In genomic region chr19:38263696-38264485, GRCh38 we compare ENCODE assay signal across 2 cellular contexts.
TF ChIP-seq lines count a peak whose summit lies in the region.

No MANE protein-coding gene starts in this region.

TF ChIP-seq in GM23338, 12 proteins besides CTCF, POLR2A, EP300 and RAD21:
- TF ChIP-seq ETS1 (IDR thresholded peaks at IDR 0.05) (no peak), ZNF114 (CRISPR knock-in tag; IDR thresholded peaks at IDR 0.05) (no peak), JUNB (IDR thresholded peaks at IDR 0.05; ENCODE audit: unreplicated experiment) (no peak), CREB1 (CRISPR knock-in tag; IDR thresholded peaks at IDR 0.05; ENCODE audit: low read depth) (peak; percentile 54), EZH2 (IDR thresholded peaks at IDR 0.05; ENCODE audit: low read depth, unreplicated experiment) (no peak)
TF ChIP-seq in GM23338: peak in this region for 1.

TF ChIP-seq in neural cell, 6 proteins besides CTCF, POLR2A, EP300 and RAD21:
- TF ChIP-seq MXI1 (conservative IDR thresholded peaks at IDR 0.05; ENCODE audit: poor library complexity, severe bottlenecking), result no peak
- no peak for TF ChIP-seq EZH2 (IDR thresholded peaks at IDR 0.05; ENCODE audit: borderline replicate concordance, insufficient read depth, low read length, poor library complexity, severe bottlenecking)
TF ChIP-seq in neural cell: peak in this region for 0.
